In the genomic region with DNA sequence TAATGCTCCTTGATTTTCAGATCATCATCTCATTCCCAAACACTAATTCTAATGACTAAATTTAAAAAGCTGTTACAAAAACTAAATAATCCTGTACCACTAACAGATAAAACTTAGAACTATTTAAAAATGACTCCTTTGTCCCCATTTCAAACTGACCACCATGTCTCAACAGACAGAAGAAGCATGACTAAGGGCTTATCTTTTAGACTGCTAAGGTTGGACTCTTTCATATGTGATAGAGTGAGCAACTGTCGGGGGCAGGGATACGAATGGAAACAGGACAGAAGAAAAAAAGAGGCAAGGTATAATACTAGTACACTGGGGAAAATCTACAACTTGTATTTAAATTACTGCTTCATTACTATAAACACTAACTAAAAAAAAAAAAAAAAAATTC, we compare ENCODE assay signal across 27 cellular contexts.
"Had no signal": no experiment of that assay in that cellular context is flagged by ENCODE, and none has a peak within 500 bp of the region (broad histone marks: within the 10 kb centered on the region; RNA-seq: fewer than 3 reads in every experiment).

No MANE protein-coding gene starts in this region.

- H3K4me1 ChIP-seq: left lung, lower lobe of right lung, parathyroid adenoma, right atrium auricular region, spleen, suprapubic skin, tibial artery, vagina had no signal

- H3K4me3 Mint-ChIP-seq: naive thymus-derived CD8-positive, alpha-beta T cell; nephron; neural crest cell; stimulated activated effector memory CD8-positive, alpha-beta T cell treated with anti-CD3 and anti-CD28 coated beads, Interleukin-12 subunit alpha, Interleukin-12 subunit beta, amount 100 ng/mL, for 72 hours; stimulated activated naive CD8-positive, alpha-beta T cell treated with anti-CD3 and anti-CD28 coated beads, Interleukin-15, Interleukin-2, amounts not matched to agents 100 ng/mL and 50 ng/mL, for 24 hours had no signal

- H3K27ac ChIP-seq: left lung, lower lobe of right lung, neutrophil, parathyroid adenoma, right atrium auricular region, skin epidermis, spleen, suprapubic skin, thoracic aorta, tibial artery, vagina had no signal

- H3K27me3 Mint-ChIP-seq: naive thymus-derived CD8-positive, alpha-beta T cell; progenitor cell of endocrine pancreas; stimulated activated naive CD8-positive, alpha-beta T cell treated with anti-CD3 and anti-CD28 coated beads, Interleukin-15, Interleukin-2, amounts not matched to agents 100 ng/mL and 50 ng/mL, for 24 hours had no signal

- H3K27me3 ChIP-seq: left lung, neutrophil, right atrium auricular region, spleen, suprapubic skin, tibial artery, vagina had no signal

- H3K4me3 ChIP-seq: left lung, lower lobe of right lung, right atrium auricular region, skin epidermis, spleen, suprapubic skin, thoracic aorta, tibial artery, vagina had no signal

- ATAC-seq: left colon; left lung; lower lobe of right lung; naive thymus-derived CD8-positive, alpha-beta T cell; sciatic nerve; stimulated activated effector memory CD8-positive, alpha-beta T cell treated with anti-CD3 and anti-CD28 coated beads, Interleukin-12 subunit alpha, Interleukin-12 subunit beta, amount 100 ng/mL, for 72 hours had no signal

- DNase-seq: hippocampal formation; kidney; left colon; left lung; lower lobe of right lung; mammary epithelial cell; mesenchymal stem cell; naive thymus-derived CD8-positive, alpha-beta T cell; occipital lobe; spleen; stimulated activated CD4-positive, alpha-beta T cell treated with anti-CD3 and anti-CD28 coated beads, Interleukin-4, amount 100 ng/mL, for 24 hours; stimulated activated naive CD4-positive, alpha-beta T cell; tibial artery; trophoblast cell had no signal

- H3K9me3 ChIP-seq: left lung, lower lobe of right lung, neutrophil, right atrium auricular region, spleen, suprapubic skin, thoracic aorta, tibial artery, vagina had no signal

- H3K9me3 Mint-ChIP-seq: naive thymus-derived CD8-positive, alpha-beta T cell; nephron; neural crest cell; stimulated activated effector memory CD8-positive, alpha-beta T cell treated with anti-CD3 and anti-CD28 coated beads, Interleukin-12 subunit alpha, Interleukin-12 subunit beta, amount 100 ng/mL, for 72 hours; stimulated activated naive CD8-positive, alpha-beta T cell treated with anti-CD3 and anti-CD28 coated beads, Interleukin-15, Interleukin-2, amounts not matched to agents 100 ng/mL and 50 ng/mL, for 24 hours had no signal

- H3K4me1 Mint-ChIP-seq: nephron; neural crest cell; stimulated activated effector memory CD8-positive, alpha-beta T cell treated with anti-CD3 and anti-CD28 coated beads, Interleukin-12 subunit alpha, Interleukin-12 subunit beta, amount 100 ng/mL, for 72 hours had no signal

- H3K27ac Mint-ChIP-seq: naive thymus-derived CD8-positive, alpha-beta T cell; nephron; progenitor cell of endocrine pancreas; stimulated activated effector memory CD8-positive, alpha-beta T cell treated with anti-CD3 and anti-CD28 coated beads, Interleukin-12 subunit alpha, Interleukin-12 subunit beta, amount 100 ng/mL, for 72 hours; stimulated activated naive CD8-positive, alpha-beta T cell treated with anti-CD3 and anti-CD28 coated beads, Interleukin-15, Interleukin-2, amounts not matched to agents 100 ng/mL and 50 ng/mL, for 24 hours had no signal
